ENCODE assay signal across 2 cellular contexts in genomic region chr4:17077105-17077504, GRCh38.
TF ChIP-seq lines count a peak whose summit lies in the region.

No MANE protein-coding gene starts in this region.

TF ChIP-seq in GM23338, 12 proteins besides CTCF, POLR2A, EP300 and RAD21:
- TF ChIP-seq ZNF114 (CRISPR knock-in tag; IDR thresholded peaks at IDR 0.05) (no peak), POLR2AphosphoS5 (IDR thresholded peaks at IDR 0.05; ENCODE audit: low read depth) (no peak), ETS1 (IDR thresholded peaks at IDR 0.05) (no peak), ZNF331 (CRISPR knock-in tag; IDR thresholded peaks at IDR 0.05; ENCODE audit: low read depth) (no peak), EZH2phosphoT487 (IDR thresholded peaks at IDR 0.05; ENCODE audit: unreplicated experiment) (no peak), EZH2 (IDR thresholded peaks at IDR 0.05; ENCODE audit: low read depth, unreplicated experiment) (no peak), NANOG (IDR thresholded peaks at IDR 0.05; ENCODE audit: borderline replicate concordance) (no peak), ZNF462 (CRISPR knock-in tag; IDR thresholded peaks at IDR 0.05) (no peak), STAT1 (IDR thresholded peaks at IDR 0.05; ENCODE audit: unreplicated experiment) (no peak), CREB1 (CRISPR knock-in tag; IDR thresholded peaks at IDR 0.05; ENCODE audit: low read depth) (no peak), JUNB (IDR thresholded peaks at IDR 0.05; ENCODE audit: unreplicated experiment) (no peak), REST (IDR thresholded peaks at IDR 0.05; ENCODE audit: unreplicated experiment) (no peak)
TF ChIP-seq in GM23338: peak in this region for 0.

TF ChIP-seq in IMR-90, 13 proteins besides CTCF, POLR2A, EP300 and RAD21:
- TF ChIP-seq CEBPB (IDR thresholded peaks at IDR 0.05; ENCODE audit: low read depth, low read length) (no peak), ELK1 (IDR thresholded peaks at IDR 0.05; ENCODE audit: borderline replicate concordance, low read depth, low read length) (no peak), SMC3 (IDR thresholded peaks at IDR 0.05; ENCODE audit: low read depth, low read length) (no peak), RCOR1 (IDR thresholded peaks at IDR 0.05; ENCODE audit: insufficient replicate concordance, low read length) (no peak), MAZ (IDR thresholded peaks at IDR 0.05; ENCODE audit: borderline replicate concordance, low read depth, low read length) (no peak), USF2 (IDR thresholded peaks at IDR 0.05; ENCODE audit: low read depth, low read length) (no peak), MXI1 (IDR thresholded peaks at IDR 0.05; ENCODE audit: borderline replicate concordance, low read depth, low read length) (no peak), MAFK (IDR thresholded peaks at IDR 0.05; ENCODE audit: low read depth, low read length) (no peak), FOS (IDR thresholded peaks at IDR 0.05; ENCODE audit: low read depth, low read length) (no peak), NFE2L2 (IDR thresholded peaks at IDR 0.05; ENCODE audit: low read depth, low read length) (no peak), CHD1 (IDR thresholded peaks at IDR 0.05; ENCODE audit: low read depth, low read length) (no peak), RFX5 (IDR thresholded peaks at IDR 0.05; ENCODE audit: low read depth, low read length) (no peak), BHLHE40 (IDR thresholded peaks at IDR 0.05; ENCODE audit: low read depth, low read length) (no peak)
TF ChIP-seq in IMR-90: peak in this region for 0.
